In the genomic region with DNA sequence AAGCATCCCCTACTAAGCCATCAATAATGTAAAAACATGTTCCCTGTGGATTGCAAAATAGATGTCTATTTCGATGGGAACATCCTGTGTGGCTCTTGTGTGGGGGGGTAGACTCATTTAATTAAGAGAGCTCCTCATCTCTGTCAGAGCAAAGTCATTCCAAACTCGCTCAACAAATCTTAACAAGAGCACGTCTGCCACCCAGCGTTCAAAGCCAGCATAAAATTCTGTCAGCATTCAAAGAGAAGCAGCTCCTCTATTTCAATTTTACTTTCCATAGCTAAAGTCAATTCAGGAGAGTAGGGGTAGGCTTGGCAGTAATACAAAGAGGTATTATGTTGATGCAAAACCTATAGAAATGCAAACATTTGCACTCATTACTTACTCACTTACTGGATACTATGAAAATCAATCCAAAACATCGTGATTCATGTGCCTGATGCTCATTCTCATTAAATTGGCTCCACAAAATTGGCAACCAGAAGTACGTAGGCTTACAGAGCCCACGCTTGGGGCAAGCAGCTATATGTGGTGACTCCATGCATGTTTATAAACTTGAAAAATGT, we compare ENCODE assay signal across 8 cellular contexts.
DNase-seq lines count a peak whose midpoint lies in the region; ATAC-seq, FAIRE-seq and TF ChIP-seq lines count a peak whose summit lies in the region.

No MANE protein-coding gene starts in this region.

- TF ChIP-seq POLR2A in GM12891 (IDR thresholded peaks at IDR 0.05; ENCODE audit: low read depth, low read length), result no peak

- FAIRE-seq in GM12891 (lab: Jason Lieb, UNC), result peak; percentile 74

- DNase-seq in AG08396 (ENCODE audit: low spot score) (peak; percentile 29), GM12891 (ENCODE audit: insufficient read length, low spot score) (no peak), HT-29 (ENCODE audit: low spot score) (peak; percentile 88), RPMI7951 (ENCODE audit: low read depth) (peak; percentile 69), astrocyte of the hippocampus (ENCODE audit: low read depth, low spot score) (peak; percentile 80), inferior parietal cortex (ENCODE audit: extremely low spot score) (peak; percentile 85)
- peak; percentile 16 for DNase-seq in stimulated activated CD4-positive, alpha-beta T cell treated with anti-CD3 and anti-CD28 coated beads, Interleukin-4, amount 100 ng/mL, for 1 hour

- ATAC-seq in HG03442 (IDR thresholded peaks at IDR 0.05; ENCODE audit: unreplicated experiment), result no peak

TF ChIP-seq in GM12891, 5 proteins besides CTCF, POLR2A, EP300 and RAD21:
- TF ChIP-seq TAF1 (IDR thresholded peaks at IDR 0.05; ENCODE audit: low read depth, low read length), result no peak
- TF ChIP-seq SPI1 (IDR thresholded peaks at IDR 0.05; ENCODE audit: low read depth, low read length), result no peak
- no peak for TF ChIP-seq POU2F2 (IDR thresholded peaks at IDR 0.05; ENCODE audit: low read depth, low read length)
- no peak for TF ChIP-seq PAX5 (IDR thresholded peaks at IDR 0.05; ENCODE audit: insufficient read depth, low read length, severe bottlenecking)
- no peak for TF ChIP-seq POLR2AphosphoS5 (IDR thresholded peaks at IDR 0.05; ENCODE audit: low read depth, low read length)
